ENCODE assay signal across 8 cellular contexts in the genomic region with DNA sequence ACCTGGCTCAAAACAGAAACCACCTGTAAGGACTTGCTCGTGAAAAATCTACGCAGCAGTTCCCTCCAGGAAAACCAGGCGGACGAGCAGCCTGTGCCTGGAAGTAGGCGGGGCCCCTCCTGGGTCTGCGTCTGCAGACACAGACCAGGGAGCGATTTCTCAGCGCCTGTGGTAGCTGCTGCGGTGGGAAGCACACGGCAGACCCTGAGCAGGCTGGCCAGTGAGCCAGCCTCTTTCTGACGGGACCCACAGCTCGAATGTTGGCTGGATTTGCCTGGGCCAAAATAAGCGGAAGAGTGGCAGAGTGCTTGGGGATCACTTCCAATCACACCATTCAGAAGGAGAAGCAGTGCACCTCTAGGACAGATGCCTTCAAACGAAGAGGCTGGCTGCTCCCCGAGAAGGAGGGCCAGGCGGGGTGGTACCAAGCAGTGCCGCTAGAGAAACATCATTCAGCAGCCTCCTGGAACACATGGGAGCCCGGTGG.
DNase-seq lines count a peak whose midpoint lies in the region; ATAC-seq and TF ChIP-seq lines count a peak whose summit lies in the region.

No MANE protein-coding gene starts in this region.

- no peak overlapping the region for H3K4me3 ChIP-seq in fibroblast of mammary gland (ENCODE audit: control insufficient read depth, low read depth, low read length)

- ATAC-seq in HG02885 (IDR thresholded peaks at IDR 0.05; ENCODE audit: poor library complexity, unreplicated experiment): no peak

- DNase-seq in NCI-H1694 (lab: John Stamatoyannopoulos, UW) (peak; percentile 16), NCI-H1694 treated with DMSO at 0.1 percent for 48 hours (lab: John Stamatoyannopoulos, UW) (no peak), fibroblast of mammary gland (ENCODE audit: low read depth) (peak; percentile 45), mucosa of gallbladder (ENCODE audit: low spot score) (peak; percentile 44), ureter (ENCODE audit: low spot score) (peak; percentile 76), epidermal melanocyte (ENCODE audit: insufficient read length, low spot score) (no peak)
- no peak for DNase-seq in activated effector memory CD4-positive, alpha-beta T cell treated with Interleukin-2 at 50 U/mL for 16 hours

- no peak for TF ChIP-seq CTCF in fibroblast of mammary gland (conservative IDR thresholded peaks at IDR 0.05; ENCODE audit: control insufficient read depth, insufficient read depth, low read depth, low read length)

Comparison
In these comparisons a context has a peak if more than half of its experiments do, and no peak if none do; other contexts are left out.
1. DNase-seq: peak in NCI-H1694 (single experiment), fibroblast of mammary gland (single experiment), mucosa of gallbladder (single experiment) and ureter (single experiment); none in NCI-H1694 treated with DMSO at 0.1 percent for 48 hours (single experiment), activated effector memory CD4-positive, alpha-beta T cell treated with Interleukin-2 at 50 U/mL for 16 hours (single experiment) and epidermal melanocyte (single experiment).